In the genomic region with DNA sequence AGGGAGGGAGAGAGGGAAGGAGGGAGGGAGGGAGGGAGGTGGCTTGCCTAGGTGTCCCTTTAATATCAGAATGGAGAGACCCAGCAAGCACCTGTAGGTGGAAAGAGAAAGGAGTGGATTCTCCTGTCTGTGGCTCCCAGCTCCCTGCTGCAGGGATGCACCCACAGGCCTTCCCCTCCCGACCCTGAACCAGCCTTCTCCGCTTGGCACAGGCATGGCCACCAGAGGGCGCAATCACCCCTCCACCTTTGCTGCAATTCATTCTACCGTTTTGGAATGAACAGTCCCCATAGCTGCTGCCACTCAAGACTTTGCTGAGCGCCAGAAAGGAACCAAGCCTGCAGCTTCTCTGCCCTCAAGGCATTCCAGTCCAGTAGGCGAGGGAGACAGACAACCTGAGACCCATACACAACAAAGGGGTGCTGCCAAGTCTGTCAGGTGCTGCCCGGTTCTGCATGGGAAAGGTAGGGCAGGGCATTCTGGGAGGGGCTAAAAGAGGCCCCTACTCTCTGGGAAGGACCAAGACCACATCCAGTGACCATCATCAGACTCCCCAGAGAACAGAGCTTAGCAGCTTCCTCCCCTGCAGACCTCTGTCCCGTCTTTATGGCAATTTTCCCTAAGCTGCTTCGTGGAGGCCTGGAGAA, we compare ENCODE assay signal across 8 cellular contexts. TPM values are rescaled to one million over a fixed set of nuclear protein-coding genes. Genes with fewer than 3 reads are reported as not detected.
A peak's percentile ranks its signal among the peaks of the same experiment; 100 is the strongest.
DNase-seq lines count a peak whose midpoint lies in the region; ATAC-seq, FAIRE-seq and TF ChIP-seq lines count a peak whose summit lies in the region.

No MANE protein-coding gene starts in this region.

- no peaks in the 10 kb centered on the region for H3K9me3 ChIP-seq in neural progenitor cell (ENCODE audit: low read depth)

- ATAC-seq in stimulated activated naive CD8-positive, alpha-beta T cell treated with anti-CD3 and anti-CD28 coated beads, Interleukin-15, amount 100 ng/mL, for 72 hours: peak; percentile 76
- ATAC-seq in HG03108 (IDR thresholded peaks at IDR 0.05; ENCODE audit: unreplicated experiment): no peak

- no peaks in the 10 kb centered on the region for H4K20me1 ChIP-seq in KMS-11 (ENCODE audit: insufficient read depth)
- H4K20me1 ChIP-seq in neural progenitor cell (ENCODE audit: low read depth): no peaks in the 10 kb centered on the region

- no peak overlapping the region for H3K9ac ChIP-seq in KMS-11
- H3K9ac ChIP-seq in neural progenitor cell: no peak overlapping the region

- TF ChIP-seq CTCF in KMS-11 (conservative IDR thresholded peaks at IDR 0.05; ENCODE audit: low read depth, low read length) (peak; percentile 74), RWPE1 (conservative IDR thresholded peaks at IDR 0.05; ENCODE audit: low read depth) (peak; percentile 90), fibroblast of mammary gland (conservative IDR thresholded peaks at IDR 0.05; ENCODE audit: control insufficient read depth, insufficient read depth, low read depth, low read length) (peak; percentile 96), neural progenitor cell (IDR thresholded peaks at IDR 0.05) (peak; percentile 93)

- H3K27me3 ChIP-seq in KMS-11 (ENCODE audit: insufficient read depth, low read depth) (no peaks in the 10 kb centered on the region), neural progenitor cell (no peaks in the 10 kb centered on the region)

- no peaks in the 10 kb centered on the region for H3F3A ChIP-seq in neural progenitor cell (ENCODE audit: low read depth)

- H3K9me3 Mint-ChIP-seq in activated T-helper 1 cell treated with anti-CD3 and anti-CD28 coated beads, Interleukin-12 subunit alpha, Interleukin-12 subunit beta, Interleukin-2, Interleukin-4 antibody, amounts not matched to agents 30 ng/mL and 10 ng/mL and 1 ng/mL, durations not matched to agents 14 hours and 24 hours and 36 hours: no peaks in the 10 kb centered on the region
- H3K9me3 Mint-ChIP-seq in neural progenitor cell: no peaks in the 10 kb centered on the region
- no peaks in the 10 kb centered on the region for H3K9me3 Mint-ChIP-seq in stimulated activated naive CD8-positive, alpha-beta T cell treated with anti-CD3 and anti-CD28 coated beads, Interleukin-15, amount 100 ng/mL, for 72 hours

- POLR2A ChIA-PET in RWPE1 (lab: Yijun Ruan, JAX; ENCODE audit: low non-redundant PET): no interaction called here

- CTCF ChIA-PET in RWPE1 (lab: Yijun Ruan, JAX): interaction anchor here (0.6 to 1.7 kb wide), 10 partner anchors 11 to 187 kb away, joined by 3 to 16 read pairs (median 3); no protein-coding TSS in a partner anchor

- H3K4me2 ChIP-seq in KMS-11 (no peak overlapping the region), neural progenitor cell (no peak overlapping the region)

- intact Hi-C loops in activated T-helper 1 cell treated with anti-CD3 and anti-CD28 coated beads, Interleukin-12 subunit alpha, Interleukin-12 subunit beta, Interleukin-2, Interleukin-4 antibody, amounts not matched to agents 30 ng/mL and 10 ng/mL and 1 ng/mL, durations not matched to agents 14 hours and 24 hours and 36 hours (cut with micrococcal nuclease): loop anchor here (1.0 to 5.0 kb wide), 4 partner anchors 19 to 227 kb away; a partner anchor contains a TSS

- no peak overlapping the region for H2AFZ ChIP-seq in KMS-11 (ENCODE audit: low read depth)
- peak overlapping the region; percentile 90 for H2AFZ ChIP-seq in neural progenitor cell (replicated peaks)

- DNase-seq in GM12891 (ENCODE audit: insufficient read length, low spot score) (peak; percentile 85), RWPE1 (ENCODE audit: low spot score) (peak; percentile 68), fibroblast of mammary gland (ENCODE audit: low read depth) (peak; percentile 68), neural progenitor cell (ENCODE audit: low spot score) (peak; percentile 89)
- DNase-seq in activated T-helper 1 cell treated with anti-CD3 and anti-CD28 coated beads, Interleukin-12 subunit alpha, Interleukin-12 subunit beta, Interleukin-2, Interleukin-4 antibody, amounts not matched to agents 30 ng/mL and 10 ng/mL and 1 ng/mL, durations not matched to agents 14 hours and 24 hours and 36 hours (ENCODE audit: low spot score): peak; percentile 78
- DNase-seq in stimulated activated naive CD8-positive, alpha-beta T cell treated with anti-CD3 and anti-CD28 coated beads, Interleukin-15, amount 100 ng/mL, for 72 hours: peak; percentile 86 to 88

- peak overlapping the region; percentile 30 for H3K4me3 Mint-ChIP-seq in activated T-helper 1 cell treated with anti-CD3 and anti-CD28 coated beads, Interleukin-12 subunit alpha, Interleukin-12 subunit beta, Interleukin-2, Interleukin-4 antibody, amounts not matched to agents 30 ng/mL and 10 ng/mL and 1 ng/mL, durations not matched to agents 14 hours and 24 hours and 36 hours
- H3K4me3 Mint-ChIP-seq in neural progenitor cell: no peak overlapping the region
- peak overlapping the region; percentile 42 to 65 for H3K4me3 Mint-ChIP-seq in stimulated activated naive CD8-positive, alpha-beta T cell treated with anti-CD3 and anti-CD28 coated beads, Interleukin-15, amount 100 ng/mL, for 72 hours

- peak overlapping the region; percentile 55 for H3K27ac Mint-ChIP-seq in activated T-helper 1 cell treated with anti-CD3 and anti-CD28 coated beads, Interleukin-12 subunit alpha, Interleukin-12 subunit beta, Interleukin-2, Interleukin-4 antibody, amounts not matched to agents 30 ng/mL and 10 ng/mL and 1 ng/mL, durations not matched to agents 14 hours and 24 hours and 36 hours
- H3K27ac Mint-ChIP-seq in neural progenitor cell: peak overlapping the region; percentile 50
- H3K27ac Mint-ChIP-seq in stimulated activated naive CD8-positive, alpha-beta T cell treated with anti-CD3 and anti-CD28 coated beads, Interleukin-15, amount 100 ng/mL, for 72 hours: no peak overlapping the region

- no peak for TF ChIP-seq POLR2A in GM12891 (IDR thresholded peaks at IDR 0.05; ENCODE audit: low read depth, low read length)

- H3K27me3 Mint-ChIP-seq in activated T-helper 1 cell treated with anti-CD3 and anti-CD28 coated beads, Interleukin-12 subunit alpha, Interleukin-12 subunit beta, Interleukin-2, Interleukin-4 antibody, amounts not matched to agents 30 ng/mL and 10 ng/mL and 1 ng/mL, durations not matched to agents 14 hours and 24 hours and 36 hours (ENCODE audit: insufficient read depth): no peaks in the 10 kb centered on the region
- peaks cover 2% of the 10 kb centered on the region for H3K27me3 Mint-ChIP-seq in neural progenitor cell (ENCODE audit: insufficient read depth, low read depth)
- no peaks in the 10 kb centered on the region for H3K27me3 Mint-ChIP-seq in stimulated activated naive CD8-positive, alpha-beta T cell treated with anti-CD3 and anti-CD28 coated beads, Interleukin-15, amount 100 ng/mL, for 72 hours

- H3K79me2 ChIP-seq in KMS-11 (ENCODE audit: insufficient read depth, low read depth) (no peaks in the 10 kb centered on the region), neural progenitor cell (ENCODE audit: low read depth) (no peaks in the 10 kb centered on the region)

- H3K27ac ChIP-seq in KMS-11 (no peak overlapping the region), RWPE1 (peak overlapping the region; percentile 28), neural progenitor cell (no peak overlapping the region)

- H3K4me3 ChIP-seq in KMS-11 (IDR thresholded peaks at IDR 0.05; ENCODE audit: insufficient read depth, low read depth, low read length) (no peak overlapping the region), fibroblast of mammary gland (ENCODE audit: control insufficient read depth, low read depth, low read length) (no peak overlapping the region), neural progenitor cell (no peak overlapping the region)

- H3K36me3 ChIP-seq in KMS-11 (ENCODE audit: insufficient read depth) (no peaks in the 10 kb centered on the region), neural progenitor cell (no peaks in the 10 kb centered on the region)

- peaks cover 89% of the 10 kb centered on the region for H3K4me1 Mint-ChIP-seq in activated T-helper 1 cell treated with anti-CD3 and anti-CD28 coated beads, Interleukin-12 subunit alpha, Interleukin-12 subunit beta, Interleukin-2, Interleukin-4 antibody, amounts not matched to agents 30 ng/mL and 10 ng/mL and 1 ng/mL, durations not matched to agents 14 hours and 24 hours and 36 hours (ENCODE audit: low read depth)
- peaks cover 2% of the 10 kb centered on the region for H3K4me1 Mint-ChIP-seq in neural progenitor cell
- peaks cover 91% of the 10 kb centered on the region for H3K4me1 Mint-ChIP-seq in stimulated activated naive CD8-positive, alpha-beta T cell treated with anti-CD3 and anti-CD28 coated beads, Interleukin-15, amount 100 ng/mL, for 72 hours

- H3K36me3 Mint-ChIP-seq in activated T-helper 1 cell treated with anti-CD3 and anti-CD28 coated beads, Interleukin-12 subunit alpha, Interleukin-12 subunit beta, Interleukin-2, Interleukin-4 antibody, amounts not matched to agents 30 ng/mL and 10 ng/mL and 1 ng/mL, durations not matched to agents 14 hours and 24 hours and 36 hours (ENCODE audit: low read depth): peaks cover 8% of the 10 kb centered on the region
- H3K36me3 Mint-ChIP-seq in neural progenitor cell: peaks cover 6% of the 10 kb centered on the region

- peaks cover 9% of the 10 kb centered on the region for H3K4me1 ChIP-seq in KMS-11 (ENCODE audit: low read depth, poor library complexity, severe bottlenecking)
- peaks cover 3% of the 10 kb centered on the region for H3K4me1 ChIP-seq in neural progenitor cell

- peak; percentile 99 for FAIRE-seq in GM12891 (lab: Jason Lieb, UNC)

RNA-seq across cellular contexts. Expression of a gene that starts 4.9 kb away (rescaled TPM):
- 1.8 TPM for polyA plus RNA-seq in GM12891 (2012; ENCODE audit: low read depth, missing spikeins)
- total RNA-seq in activated T-helper 1 cell treated with anti-CD3 and anti-CD28 coated beads, Interleukin-12 subunit alpha, Interleukin-12 subunit beta, Interleukin-2, Interleukin-4 antibody, amounts not matched to agents 30 ng/mL and 10 ng/mL and 1 ng/mL, durations not matched to agents 14 hours and 24 hours and 36 hours: 0.47 TPM in 1 of 2 replicates, not detected in the other
- total RNA-seq in neural progenitor cell (ENCODE audit: low replicate concordance): not detected in 2 replicates

RNA-seq across cellular contexts. Expression of a gene that starts 18.5 kb away (rescaled TPM):
- 45.3 TPM for polyA plus RNA-seq in GM12891 (2012; ENCODE audit: low read depth, missing spikeins)
- 94.3 and 98.6 TPM in 2 replicates for total RNA-seq in activated T-helper 1 cell treated with anti-CD3 and anti-CD28 coated beads, Interleukin-12 subunit alpha, Interleukin-12 subunit beta, Interleukin-2, Interleukin-4 antibody, amounts not matched to agents 30 ng/mL and 10 ng/mL and 1 ng/mL, durations not matched to agents 14 hours and 24 hours and 36 hours
- total RNA-seq in neural progenitor cell (ENCODE audit: low replicate concordance): 21.9 and 44.9 TPM in 2 replicates

RNA-seq across cellular contexts. Expression of a gene that starts 22.5 kb away (rescaled TPM):
- 61.9 TPM for polyA plus RNA-seq in GM12891 (2012; ENCODE audit: low read depth, missing spikeins)
- total RNA-seq in activated T-helper 1 cell treated with anti-CD3 and anti-CD28 coated beads, Interleukin-12 subunit alpha, Interleukin-12 subunit beta, Interleukin-2, Interleukin-4 antibody, amounts not matched to agents 30 ng/mL and 10 ng/mL and 1 ng/mL, durations not matched to agents 14 hours and 24 hours and 36 hours: 105 and 110 TPM in 2 replicates
- total RNA-seq in neural progenitor cell (ENCODE audit: low replicate concordance): 35.0 and 54.9 TPM in 2 replicates

RNA-seq across cellular contexts. Expression of a gene that starts 25.1 kb away (rescaled TPM):
- polyA plus RNA-seq in GM12891 (2012; ENCODE audit: low read depth, missing spikeins): 19.3 TPM
- 57.1 and 59.5 TPM in 2 replicates for total RNA-seq in activated T-helper 1 cell treated with anti-CD3 and anti-CD28 coated beads, Interleukin-12 subunit alpha, Interleukin-12 subunit beta, Interleukin-2, Interleukin-4 antibody, amounts not matched to agents 30 ng/mL and 10 ng/mL and 1 ng/mL, durations not matched to agents 14 hours and 24 hours and 36 hours
- 1.1 and 3.1 TPM in 2 replicates for total RNA-seq in neural progenitor cell (ENCODE audit: low replicate concordance)

RNA-seq across cellular contexts. Expression of a gene that starts 57.9 kb away (rescaled TPM):
- 26.5 TPM for polyA plus RNA-seq in GM12891 (2012; ENCODE audit: low read depth, missing spikeins)
- 105 and 107 TPM in 2 replicates for total RNA-seq in activated T-helper 1 cell treated with anti-CD3 and anti-CD28 coated beads, Interleukin-12 subunit alpha, Interleukin-12 subunit beta, Interleukin-2, Interleukin-4 antibody, amounts not matched to agents 30 ng/mL and 10 ng/mL and 1 ng/mL, durations not matched to agents 14 hours and 24 hours and 36 hours
- 45.4 and 49.2 TPM in 2 replicates for total RNA-seq in neural progenitor cell (ENCODE audit: low replicate concordance)

Comparison
In these comparisons a context has a peak if more than half of its experiments do, and no peak if none do; other contexts are left out.
1. H3K27ac Mint-ChIP-seq: peak in activated T-helper 1 cell treated with anti-CD3 and anti-CD28 coated beads, Interleukin-12 subunit alpha, Interleukin-12 subunit beta, Interleukin-2, Interleukin-4 antibody, amounts not matched to agents 30 ng/mL and 10 ng/mL and 1 ng/mL, durations not matched to agents 14 hours and 24 hours and 36 hours (single experiment) and neural progenitor cell (single experiment); none in stimulated activated naive CD8-positive, alpha-beta T cell treated with anti-CD3 and anti-CD28 coated beads, Interleukin-15, amount 100 ng/mL, for 72 hours (0 of 2).
2. Peak in every context shown above with its lines, with median percentiles within 50 percentile points of each other: DNase-seq and CTCF ChIP-seq.